Comparison of ENCODE assay signal across 1 cellular context in the genomic region with DNA sequence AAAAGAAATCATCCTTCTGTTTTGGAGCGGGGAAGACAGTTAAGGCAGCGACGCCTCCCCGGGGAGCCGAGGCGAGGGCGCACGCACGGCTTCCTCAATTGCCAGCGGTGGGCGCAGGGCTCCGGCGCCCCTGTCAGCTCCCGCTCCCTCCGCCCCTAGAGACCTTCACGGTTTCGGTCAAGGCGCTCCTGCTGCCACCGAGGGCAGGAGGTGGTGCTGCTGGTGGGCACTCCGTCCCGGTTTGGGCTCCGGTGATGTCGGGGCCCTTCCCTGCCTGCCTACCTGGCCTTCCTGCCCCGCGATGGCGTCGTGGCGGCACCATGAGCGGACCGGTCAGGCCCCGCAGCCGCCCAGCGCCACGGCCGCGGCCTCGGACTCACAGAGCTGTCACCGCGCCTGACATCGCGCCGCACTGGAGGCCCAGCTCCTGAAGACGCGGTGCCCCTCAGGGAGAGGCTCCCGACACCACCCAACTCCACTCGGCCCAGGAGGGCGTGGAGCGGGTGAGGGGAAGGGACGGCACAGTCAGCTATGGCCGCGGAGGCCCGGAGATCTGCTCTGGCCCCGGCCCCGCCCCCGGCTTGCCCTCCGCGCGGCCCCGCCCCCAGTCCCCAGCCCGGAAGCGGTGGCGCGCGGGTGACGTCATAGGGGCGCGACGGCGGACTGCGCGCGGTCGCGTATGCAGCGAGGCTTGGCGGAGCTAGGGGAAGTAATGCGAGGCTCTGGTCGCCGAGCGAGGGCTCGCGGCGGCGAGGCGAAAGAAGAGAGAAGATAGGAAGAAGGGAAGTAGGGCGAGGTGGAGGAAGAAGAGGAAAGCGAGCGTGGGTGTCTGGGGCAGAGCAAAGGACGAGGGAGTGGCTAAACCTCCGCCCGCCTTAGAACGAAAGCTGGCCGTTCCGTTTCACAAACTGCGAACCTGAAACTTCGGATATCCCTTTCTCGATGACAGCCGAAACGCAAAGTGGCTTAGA.
TF ChIP-seq lines count a peak whose summit lies in the region.

A gene with protein sequence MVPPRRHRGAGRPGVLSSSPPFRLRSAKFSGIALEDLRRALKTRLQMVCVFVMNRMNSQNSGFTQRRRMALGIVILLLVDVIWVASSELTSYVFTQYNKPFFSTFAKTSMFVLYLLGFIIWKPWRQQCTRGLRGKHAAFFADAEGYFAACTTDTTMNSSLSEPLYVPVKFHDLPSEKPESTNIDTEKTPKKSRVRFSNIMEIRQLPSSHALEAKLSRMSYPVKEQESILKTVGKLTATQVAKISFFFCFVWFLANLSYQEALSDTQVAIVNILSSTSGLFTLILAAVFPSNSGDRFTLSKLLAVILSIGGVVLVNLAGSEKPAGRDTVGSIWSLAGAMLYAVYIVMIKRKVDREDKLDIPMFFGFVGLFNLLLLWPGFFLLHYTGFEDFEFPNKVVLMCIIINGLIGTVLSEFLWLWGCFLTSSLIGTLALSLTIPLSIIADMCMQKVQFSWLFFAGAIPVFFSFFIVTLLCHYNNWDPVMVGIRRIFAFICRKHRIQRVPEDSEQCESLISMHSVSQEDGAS (minus strand): TSS at position 555 of the 971 bp plus-strand sequence. CDS start 233 bp downstream, at position 322.

TF ChIP-seq in K562, 482 proteins besides CTCF, POLR2A, EP300 and RAD21 (continued from another document and continues in another):
- TF ChIP-seq SIN3A (IDR thresholded peaks at IDR 0.05; ENCODE audit: borderline replicate concordance in 2 of 2, control insufficient read depth in 1 of 2, low read depth in 2 of 2, low read length in 2 of 2) (peak; percentile 77 to 79; a peak in 2 of 4 replicates), NEUROD1 (IDR thresholded peaks at IDR 0.05; ENCODE audit: borderline replicate concordance, low read depth, low read length, partially characterized antibody) (peak; percentile 51), ZNF77 (CRISPR knock-in tag; IDR thresholded peaks at IDR 0.05) (no peak), STAG1 (CRISPR knock-in tag; IDR thresholded peaks at IDR 0.05; ENCODE audit: borderline replicate concordance) (no peak), SIRT6 (IDR thresholded peaks at IDR 0.05; ENCODE audit: low read depth, low read length) (no peak), NFE2L1 (tag; IDR thresholded peaks at IDR 0.05; ENCODE audit: borderline replicate concordance, low read depth) (no peak), MYC (IDR thresholded peaks at IDR 0.05; ENCODE audit: low read depth, low read length) (peak; percentile 92), MYC (CRISPR knock-in tag; IDR thresholded peaks at IDR 0.05; ENCODE audit: borderline replicate concordance, low read depth) (no peak), NCOR1 (IDR thresholded peaks at IDR 0.05) (0 out of 2 replicates have a peak, but pooled peaks have one; percentile 24), DNMT1 (IDR thresholded peaks at IDR 0.05) (no peak), RUNX1 (IDR thresholded peaks at IDR 0.05; ENCODE audit: low read depth) (no peak), MEF2D (tag; conservative IDR thresholded peaks at IDR 0.05; ENCODE audit: low read depth) (no peak), RBM39 (optimal IDR thresholded peaks at IDR 0.05; ENCODE audit: low read depth, low read length) (no peak), SMARCE1 (IDR thresholded peaks at IDR 0.05) (peak; percentile 67; the same call in 1 of the 2 replicates), ADNP (tag; IDR thresholded peaks at IDR 0.05) (no peak), TCF7 (IDR thresholded peaks at IDR 0.05; ENCODE audit: borderline replicate concordance) (no peak), CBFA2T3 (IDR thresholded peaks at IDR 0.05) (no peak), ZNF212 (CRISPR knock-in tag; IDR thresholded peaks at IDR 0.05) (no peak), TAF1 (IDR thresholded peaks at IDR 0.05; ENCODE audit: control insufficient read depth, extremely low read depth, insufficient read depth, low read length, severe bottlenecking) (peak; percentile 88), NR4A1 (CRISPR knock-in tag; IDR thresholded peaks at IDR 0.05) (no peak), NR4A1 (tag; IDR thresholded peaks at IDR 0.05) (no peak), MTA2 (IDR thresholded peaks at IDR 0.05; ENCODE audit: low read depth) (no peak; the same call in 1 of the 2 replicates), FUS (optimal IDR thresholded peaks at IDR 0.05; ENCODE audit: low read depth, low read length) (no peak), SP2 (IDR thresholded peaks at IDR 0.05; ENCODE audit: extremely low read depth, low read depth, low read length, poor library complexity, severe bottlenecking) (no peak), CBX3 (IDR thresholded peaks at IDR 0.05; ENCODE audit: borderline replicate concordance in 1 of 2, low read length in 2 of 2) (peak in 1 of 2 experiments; percentile 57; a peak in 1 of 3 replicates), CEBPG (CRISPR knock-in tag; IDR thresholded peaks at IDR 0.05) (no peak), CEBPG (tag; conservative IDR thresholded peaks at IDR 0.05 in 1 of 2, IDR thresholded peaks at IDR 0.05 in 1 of 2) (no peak), KLF1 (tag; IDR thresholded peaks at IDR 0.05) (peak; percentile 24; the same call in 1 of the 2 replicates)
- TF ChIP-seq, protein P1, sequence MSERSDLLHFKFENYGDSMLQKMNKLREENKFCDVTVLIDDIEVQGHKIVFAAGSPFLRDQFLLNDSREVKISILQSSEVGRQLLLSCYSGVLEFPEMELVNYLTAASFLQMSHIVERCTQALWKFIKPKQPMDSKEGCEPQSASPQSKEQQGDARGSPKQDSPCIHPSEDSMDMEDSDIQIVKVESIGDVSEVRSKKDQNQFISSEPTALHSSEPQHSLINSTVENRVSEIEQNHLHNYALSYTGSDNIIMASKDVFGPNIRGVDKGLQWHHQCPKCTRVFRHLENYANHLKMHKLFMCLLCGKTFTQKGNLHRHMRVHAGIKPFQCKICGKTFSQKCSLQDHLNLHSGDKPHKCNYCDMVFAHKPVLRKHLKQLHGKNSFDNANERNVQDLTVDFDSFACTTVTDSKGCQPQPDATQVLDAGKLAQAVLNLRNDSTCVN (CRISPR knock-in tag; IDR thresholded peaks at IDR 0.05) = 0 out of 2 replicates have a peak, but pooled peaks have one; percentile 43
- TF ChIP-seq, protein P2, sequence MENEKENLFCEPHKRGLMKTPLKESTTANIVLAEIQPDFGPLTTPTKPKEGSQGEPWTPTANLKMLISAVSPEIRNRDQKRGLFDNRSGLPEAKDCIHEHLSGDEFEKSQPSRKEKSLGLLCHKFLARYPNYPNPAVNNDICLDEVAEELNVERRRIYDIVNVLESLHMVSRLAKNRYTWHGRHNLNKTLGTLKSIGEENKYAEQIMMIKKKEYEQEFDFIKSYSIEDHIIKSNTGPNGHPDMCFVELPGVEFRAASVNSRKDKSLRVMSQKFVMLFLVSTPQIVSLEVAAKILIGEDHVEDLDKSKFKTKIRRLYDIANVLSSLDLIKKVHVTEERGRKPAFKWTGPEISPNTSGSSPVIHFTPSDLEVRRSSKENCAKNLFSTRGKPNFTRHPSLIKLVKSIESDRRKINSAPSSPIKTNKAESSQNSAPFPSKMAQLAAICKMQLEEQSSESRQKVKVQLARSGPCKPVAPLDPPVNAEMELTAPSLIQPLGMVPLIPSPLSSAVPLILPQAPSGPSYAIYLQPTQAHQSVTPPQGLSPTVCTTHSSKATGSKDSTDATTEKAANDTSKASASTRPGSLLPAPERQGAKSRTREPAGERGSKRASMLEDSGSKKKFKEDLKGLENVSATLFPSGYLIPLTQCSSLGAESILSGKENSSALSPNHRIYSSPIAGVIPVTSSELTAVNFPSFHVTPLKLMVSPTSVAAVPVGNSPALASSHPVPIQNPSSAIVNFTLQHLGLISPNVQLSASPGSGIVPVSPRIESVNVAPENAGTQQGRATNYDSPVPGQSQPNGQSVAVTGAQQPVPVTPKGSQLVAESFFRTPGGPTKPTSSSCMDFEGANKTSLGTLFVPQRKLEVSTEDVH (IDR thresholded peaks at IDR 0.05; ENCODE audit: low read depth, partially characterized antibody) = peak; percentile 79
- TF ChIP-seq, protein P3, sequence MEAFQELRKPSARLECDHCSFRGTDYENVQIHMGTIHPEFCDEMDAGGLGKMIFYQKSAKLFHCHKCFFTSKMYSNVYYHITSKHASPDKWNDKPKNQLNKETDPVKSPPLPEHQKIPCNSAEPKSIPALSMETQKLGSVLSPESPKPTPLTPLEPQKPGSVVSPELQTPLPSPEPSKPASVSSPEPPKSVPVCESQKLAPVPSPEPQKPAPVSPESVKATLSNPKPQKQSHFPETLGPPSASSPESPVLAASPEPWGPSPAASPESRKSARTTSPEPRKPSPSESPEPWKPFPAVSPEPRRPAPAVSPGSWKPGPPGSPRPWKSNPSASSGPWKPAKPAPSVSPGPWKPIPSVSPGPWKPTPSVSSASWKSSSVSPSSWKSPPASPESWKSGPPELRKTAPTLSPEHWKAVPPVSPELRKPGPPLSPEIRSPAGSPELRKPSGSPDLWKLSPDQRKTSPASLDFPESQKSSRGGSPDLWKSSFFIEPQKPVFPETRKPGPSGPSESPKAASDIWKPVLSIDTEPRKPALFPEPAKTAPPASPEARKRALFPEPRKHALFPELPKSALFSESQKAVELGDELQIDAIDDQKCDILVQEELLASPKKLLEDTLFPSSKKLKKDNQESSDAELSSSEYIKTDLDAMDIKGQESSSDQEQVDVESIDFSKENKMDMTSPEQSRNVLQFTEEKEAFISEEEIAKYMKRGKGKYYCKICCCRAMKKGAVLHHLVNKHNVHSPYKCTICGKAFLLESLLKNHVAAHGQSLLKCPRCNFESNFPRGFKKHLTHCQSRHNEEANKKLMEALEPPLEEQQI (IDR thresholded peaks at IDR 0.05) = no peak
- TF ChIP-seq, protein P4, sequence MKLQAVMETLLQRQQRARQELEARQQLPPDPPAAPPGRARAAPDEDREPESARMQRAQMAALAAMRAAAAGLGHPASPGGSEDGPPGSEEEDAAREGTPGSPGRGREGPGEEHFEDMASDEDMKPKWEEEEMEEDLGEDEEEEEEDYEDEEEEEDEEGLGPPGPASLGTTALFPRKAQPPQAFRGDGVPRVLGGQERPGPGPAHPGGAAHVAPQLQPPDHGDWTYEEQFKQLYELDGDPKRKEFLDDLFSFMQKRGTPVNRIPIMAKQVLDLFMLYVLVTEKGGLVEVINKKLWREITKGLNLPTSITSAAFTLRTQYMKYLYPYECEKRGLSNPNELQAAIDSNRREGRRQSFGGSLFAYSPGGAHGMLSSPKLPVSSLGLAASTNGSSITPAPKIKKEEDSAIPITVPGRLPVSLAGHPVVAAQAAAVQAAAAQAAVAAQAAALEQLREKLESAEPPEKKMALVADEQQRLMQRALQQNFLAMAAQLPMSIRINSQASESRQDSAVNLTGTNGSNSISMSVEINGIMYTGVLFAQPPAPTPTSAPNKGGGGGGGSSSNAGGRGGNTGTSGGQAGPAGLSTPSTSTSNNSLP (IDR thresholded peaks at IDR 0.05; ENCODE audit: borderline replicate concordance, low read depth, low read length) = no peak
- TF ChIP-seq, protein P5, sequence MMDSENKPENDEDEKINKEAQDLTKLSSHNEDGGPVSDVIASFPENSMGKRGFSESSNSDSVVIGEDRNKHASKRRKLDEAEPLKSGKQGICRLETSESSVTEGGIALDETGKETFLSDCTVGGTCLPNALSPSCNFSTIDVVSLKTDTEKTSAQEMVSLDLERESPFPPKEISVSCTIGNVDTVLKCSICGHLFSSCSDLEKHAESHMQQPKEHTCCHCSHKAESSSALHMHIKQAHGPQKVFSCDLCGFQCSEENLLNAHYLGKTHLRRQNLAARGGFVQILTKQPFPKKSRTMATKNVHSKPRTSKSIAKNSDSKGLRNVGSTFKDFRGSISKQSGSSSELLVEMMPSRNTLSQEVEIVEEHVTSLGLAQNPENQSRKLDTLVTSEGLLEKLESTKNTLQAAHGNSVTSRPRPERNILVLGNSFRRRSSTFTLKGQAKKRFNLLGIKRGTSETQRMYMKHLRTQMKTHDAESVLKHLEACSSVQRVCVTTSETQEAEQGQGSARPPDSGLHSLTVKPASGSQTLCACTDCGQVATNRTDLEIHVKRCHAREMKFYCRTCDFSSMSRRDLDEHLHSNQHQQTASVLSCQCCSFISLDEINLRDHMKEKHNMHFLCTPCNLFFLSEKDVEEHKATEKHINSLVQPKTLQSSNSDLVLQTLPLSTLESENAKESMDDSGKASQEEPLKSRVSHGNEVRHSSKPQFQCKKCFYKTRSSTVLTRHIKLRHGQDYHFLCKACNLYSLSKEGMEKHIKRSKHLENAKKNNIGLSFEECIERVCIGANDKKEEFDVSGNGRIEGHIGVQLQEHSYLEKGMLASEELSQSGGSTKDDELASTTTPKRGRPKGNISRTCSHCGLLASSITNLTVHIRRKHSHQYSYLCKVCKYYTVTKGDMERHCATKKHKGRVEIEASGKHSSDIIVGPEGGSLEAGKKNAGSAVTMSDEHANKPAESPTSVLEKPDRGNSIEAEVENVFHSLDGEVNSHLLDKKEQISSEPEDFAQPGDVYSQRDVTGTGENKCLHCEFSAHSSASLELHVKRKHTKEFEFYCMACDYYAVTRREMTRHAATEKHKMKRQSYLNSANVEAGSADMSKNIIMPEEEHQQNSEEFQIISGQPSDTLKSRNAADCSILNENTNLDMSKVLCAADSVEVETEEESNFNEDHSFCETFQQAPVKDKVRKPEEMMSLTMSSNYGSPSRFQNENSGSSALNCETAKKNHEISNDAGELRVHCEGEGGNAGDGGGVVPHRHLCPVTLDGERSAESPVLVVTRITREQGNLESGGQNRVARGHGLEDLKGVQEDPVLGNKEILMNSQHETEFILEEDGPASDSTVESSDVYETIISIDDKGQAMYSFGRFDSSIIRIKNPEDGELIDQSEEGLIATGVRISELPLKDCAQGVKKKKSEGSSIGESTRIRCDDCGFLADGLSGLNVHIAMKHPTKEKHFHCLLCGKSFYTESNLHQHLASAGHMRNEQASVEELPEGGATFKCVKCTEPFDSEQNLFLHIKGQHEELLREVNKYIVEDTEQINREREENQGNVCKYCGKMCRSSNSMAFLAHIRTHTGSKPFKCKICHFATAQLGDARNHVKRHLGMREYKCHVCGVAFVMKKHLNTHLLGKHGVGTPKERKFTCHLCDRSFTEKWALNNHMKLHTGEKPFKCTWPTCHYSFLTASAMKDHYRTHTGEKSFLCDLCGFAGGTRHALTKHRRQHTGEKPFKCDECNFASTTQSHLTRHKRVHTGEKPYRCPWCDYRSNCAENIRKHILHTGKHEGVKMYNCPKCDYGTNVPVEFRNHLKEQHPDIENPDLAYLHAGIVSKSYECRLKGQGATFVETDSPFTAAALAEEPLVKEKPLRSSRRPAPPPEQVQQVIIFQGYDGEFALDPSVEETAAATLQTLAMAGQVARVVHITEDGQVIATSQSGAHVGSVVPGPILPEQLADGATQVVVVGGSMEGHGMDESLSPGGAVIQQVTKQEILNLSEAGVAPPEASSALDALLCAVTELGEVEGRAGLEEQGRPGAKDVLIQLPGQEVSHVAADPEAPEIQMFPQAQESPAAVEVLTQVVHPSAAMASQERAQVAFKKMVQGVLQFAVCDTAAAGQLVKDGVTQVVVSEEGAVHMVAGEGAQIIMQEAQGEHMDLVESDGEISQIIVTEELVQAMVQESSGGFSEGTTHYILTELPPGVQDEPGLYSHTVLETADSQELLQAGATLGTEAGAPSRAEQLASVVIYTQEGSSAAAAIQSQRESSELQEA (IDR thresholded peaks at IDR 0.05; ENCODE audit: low read depth) = no peak
- TF ChIP-seq, protein P6, sequence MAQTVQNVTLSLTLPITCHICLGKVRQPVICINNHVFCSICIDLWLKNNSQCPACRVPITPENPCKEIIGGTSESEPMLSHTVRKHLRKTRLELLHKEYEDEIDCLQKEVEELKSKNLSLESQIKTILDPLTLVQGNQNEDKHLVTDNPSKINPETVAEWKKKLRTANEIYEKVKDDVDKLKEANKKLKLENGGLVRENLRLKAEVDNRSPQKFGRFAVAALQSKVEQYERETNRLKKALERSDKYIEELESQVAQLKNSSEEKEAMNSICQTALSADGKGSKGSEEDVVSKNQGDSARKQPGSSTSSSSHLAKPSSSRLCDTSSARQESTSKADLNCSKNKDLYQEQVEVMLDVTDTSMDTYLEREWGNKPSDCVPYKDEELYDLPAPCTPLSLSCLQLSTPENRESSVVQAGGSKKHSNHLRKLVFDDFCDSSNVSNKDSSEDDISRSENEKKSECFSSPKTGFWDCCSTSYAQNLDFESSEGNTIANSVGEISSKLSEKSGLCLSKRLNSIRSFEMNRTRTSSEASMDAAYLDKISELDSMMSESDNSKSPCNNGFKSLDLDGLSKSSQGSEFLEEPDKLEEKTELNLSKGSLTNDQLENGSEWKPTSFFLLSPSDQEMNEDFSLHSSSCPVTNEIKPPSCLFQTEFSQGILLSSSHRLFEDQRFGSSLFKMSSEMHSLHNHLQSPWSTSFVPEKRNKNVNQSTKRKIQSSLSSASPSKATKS (CRISPR knock-in tag; IDR thresholded peaks at IDR 0.05) = no peak
